Comparison of ENCODE assay signal across 8 cellular contexts in the genomic region with DNA sequence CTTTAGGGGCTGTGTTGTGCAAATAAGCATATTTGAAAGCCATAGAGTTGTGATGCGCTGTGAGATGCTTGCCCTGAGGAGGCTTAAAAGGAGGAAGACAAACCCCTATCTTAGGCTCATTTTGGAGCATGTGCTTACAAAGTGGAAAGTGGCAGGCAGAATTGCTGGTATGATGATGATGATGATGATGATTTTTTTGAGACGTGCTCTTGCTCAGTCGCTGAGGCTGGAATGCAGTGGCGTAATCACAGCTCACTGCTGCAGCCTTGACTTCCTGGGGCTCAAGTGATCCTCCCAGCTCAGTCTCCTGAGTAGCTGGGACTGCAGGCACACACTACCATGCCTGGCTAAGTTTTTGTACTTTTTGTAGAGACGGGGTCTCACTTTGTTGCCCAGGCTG. TPM values are rescaled to one million over a fixed set of nuclear protein-coding genes. Genes with fewer than 3 reads are reported as not detected.
DNase-seq lines count a peak whose midpoint lies in the region; ATAC-seq and TF ChIP-seq lines count a peak whose summit lies in the region.

No MANE protein-coding gene starts in this region.

- POLR2A ChIA-PET in activated CD4-positive, alpha-beta memory T cell treated with anti-CD3 and anti-CD28 coated beads for 36 hours (lab: Charles Lee): interaction anchor here (1.0 kb wide), 1 partner anchor 102 kb away, joined by 4 read pairs; no protein-coding TSS in a partner anchor

- peak; percentile 13 for DNase-seq in activated naive CD4-positive, alpha-beta T cell treated with Interleukin-2 at 50 U/mL for 16 hours
- no peak for DNase-seq in activated naive CD4-positive, alpha-beta T cell (lab: John Stamatoyannopoulos, UW)
- peak; percentile 50 for DNase-seq in activated CD4-positive, alpha-beta memory T cell treated with anti-CD3 and anti-CD28 coated beads for 36 hours
- DNase-seq in glutamatergic neuron (no peak), NCI-H345 treated with DMSO at 0.1 percent for 48 hours (lab: John Stamatoyannopoulos, UW; ENCODE audit: unreplicated experiment) (no peak), NCI-H2171 (lab: John Stamatoyannopoulos, UW) (no peak)

- H3K36me3 Mint-ChIP-seq in activated CD4-positive, alpha-beta memory T cell treated with anti-CD3 and anti-CD28 coated beads for 36 hours: peaks cover 24% of the 10 kb centered on the region
- H3K36me3 Mint-ChIP-seq in glutamatergic neuron (ENCODE audit: unreplicated experiment): no peaks in the 10 kb centered on the region
- H3K36me3 Mint-ChIP-seq in stimulated activated memory B cell treated with anti-CD40 and anti-IgM and Interleukin-4, amounts not matched to agents 10 μg/mL and 1 μg/mL and 100 μg/mL, for 72 hours: peaks cover 13% of the 10 kb centered on the region

- H3K4me3 Mint-ChIP-seq in activated CD4-positive, alpha-beta memory T cell treated with anti-CD3 and anti-CD28 coated beads for 36 hours: peak overlapping the region; percentile 86
- H3K4me3 Mint-ChIP-seq in glutamatergic neuron (ENCODE audit: unreplicated experiment): peak overlapping the region; percentile 98
- peak overlapping the region; percentile 92 for H3K4me3 Mint-ChIP-seq in stimulated activated memory B cell treated with anti-CD40 and anti-IgM and Interleukin-4, amounts not matched to agents 10 μg/mL and 1 μg/mL and 100 μg/mL, for 72 hours

- H3K27ac Mint-ChIP-seq in activated CD4-positive, alpha-beta memory T cell treated with anti-CD3 and anti-CD28 coated beads for 36 hours: peak overlapping the region; percentile 100
- H3K27ac Mint-ChIP-seq in glutamatergic neuron (ENCODE audit: unreplicated experiment): no peak overlapping the region
- peak overlapping the region; percentile 93 for H3K27ac Mint-ChIP-seq in stimulated activated memory B cell treated with anti-CD40 and anti-IgM and Interleukin-4, amounts not matched to agents 10 μg/mL and 1 μg/mL and 100 μg/mL, for 72 hours

- no peaks in the 10 kb centered on the region for H3K9me3 Mint-ChIP-seq in activated CD4-positive, alpha-beta memory T cell treated with anti-CD3 and anti-CD28 coated beads for 36 hours
- H3K9me3 Mint-ChIP-seq in glutamatergic neuron (ENCODE audit: unreplicated experiment): peaks cover 11% of the 10 kb centered on the region
- no peaks in the 10 kb centered on the region for H3K9me3 Mint-ChIP-seq in stimulated activated memory B cell treated with anti-CD40 and anti-IgM and Interleukin-4, amounts not matched to agents 10 μg/mL and 1 μg/mL and 100 μg/mL, for 72 hours

- no peak for ATAC-seq in stimulated activated memory B cell treated with anti-CD40 and anti-IgM and Interleukin-4, amounts not matched to agents 10 μg/mL and 1 μg/mL and 100 μg/mL, for 72 hours
- no peak for ATAC-seq in HG03135 (IDR thresholded peaks at IDR 0.05; ENCODE audit: unreplicated experiment)

- TF ChIP-seq CTCF in glutamatergic neuron (IDR thresholded peaks at IDR 0.05; ENCODE audit: partially characterized antibody, unreplicated experiment): no peak

- no peaks in the 10 kb centered on the region for H3K27me3 Mint-ChIP-seq in activated CD4-positive, alpha-beta memory T cell treated with anti-CD3 and anti-CD28 coated beads for 36 hours
- peaks cover 14% of the 10 kb centered on the region for H3K27me3 Mint-ChIP-seq in glutamatergic neuron (ENCODE audit: unreplicated experiment)
- no peaks in the 10 kb centered on the region for H3K27me3 Mint-ChIP-seq in stimulated activated memory B cell treated with anti-CD40 and anti-IgM and Interleukin-4, amounts not matched to agents 10 μg/mL and 1 μg/mL and 100 μg/mL, for 72 hours

- intact Hi-C loops in activated CD4-positive, alpha-beta memory T cell treated with anti-CD3 and anti-CD28 coated beads for 36 hours (cut with micrococcal nuclease): no loop called here

- CTCF ChIA-PET in activated CD4-positive, alpha-beta memory T cell treated with anti-CD3 and anti-CD28 coated beads for 36 hours (lab: Charles Lee): interaction anchor here (1.0 kb wide), 1 partner anchor 210 kb away, joined by 3 read pairs; no protein-coding TSS in a partner anchor

- H3K4me1 Mint-ChIP-seq in activated CD4-positive, alpha-beta memory T cell treated with anti-CD3 and anti-CD28 coated beads for 36 hours (ENCODE audit: low read depth): peaks cover 49% of the 10 kb centered on the region
- peaks cover 17% of the 10 kb centered on the region for H3K4me1 Mint-ChIP-seq in glutamatergic neuron (ENCODE audit: low read depth, unreplicated experiment)
- H3K4me1 Mint-ChIP-seq in stimulated activated memory B cell treated with anti-CD40 and anti-IgM and Interleukin-4, amounts not matched to agents 10 μg/mL and 1 μg/mL and 100 μg/mL, for 72 hours: peaks cover 52% of the 10 kb centered on the region

RNA-seq across cellular contexts. Expression of a gene that starts 1.7 kb away (rescaled TPM):
- 10 to 100 TPM; 66.5 to 66.9 TPM for total RNA-seq in activated CD4-positive, alpha-beta memory T cell treated with anti-CD3 and anti-CD28 coated beads for 36 hours
- total RNA-seq in glutamatergic neuron (ENCODE audit: unreplicated experiment): 54.7 TPM

RNA-seq across cellular contexts. Expression of a gene that starts 9.7 kb away (rescaled TPM):
- total RNA-seq in activated CD4-positive, alpha-beta memory T cell treated with anti-CD3 and anti-CD28 coated beads for 36 hours: not detected
- total RNA-seq in glutamatergic neuron (ENCODE audit: unreplicated experiment): 0.66 TPM

Comparison
In these comparisons a context has a peak if more than half of its experiments do, and no peak if none do; other contexts are left out.
1. DNase-seq: peak in activated naive CD4-positive, alpha-beta T cell treated with Interleukin-2 at 50 U/mL for 16 hours (single experiment) and activated CD4-positive, alpha-beta memory T cell treated with anti-CD3 and anti-CD28 coated beads for 36 hours (single experiment); none in activated naive CD4-positive, alpha-beta T cell (0 of 4), glutamatergic neuron (single experiment), NCI-H345 treated with DMSO at 0.1 percent for 48 hours (single experiment) and NCI-H2171 (single experiment).
2. Peak in every context shown above with its lines, with median percentiles within 50 percentile points of each other: H3K4me3 Mint-ChIP-seq.